10 cellular contexts compared by ENCODE assay signal in genomic region chr16:84143784-84144199, GRCh38. TPM values are rescaled to one million over a fixed set of nuclear protein-coding genes. Genes with fewer than 3 reads are reported as not detected.
A peak's percentile ranks its signal among the peaks of the same experiment; 100 is the strongest.
DNase-seq lines count a peak whose midpoint lies in the region; ATAC-seq and TF ChIP-seq lines count a peak whose summit lies in the region.
"Had no signal": no experiment of that assay in that cellular context is flagged by ENCODE, and none has a peak within 500 bp of the region (broad histone marks: within the 10 kb centered on the region; RNA-seq: fewer than 3 reads in every experiment).

No MANE protein-coding gene starts in this region.

- H3K9me3 Mint-ChIP-seq in activated CD8-positive, alpha-beta T cell treated with anti-CD3 and anti-CD28 coated beads, Interleukin-2, amount 10 ng/mL, durations not matched to agents 7 days and 5 days (ENCODE audit: insufficient read depth), result no peaks in the 10 kb centered on the region

- DNase-seq in NCI-H82 (lab: John Stamatoyannopoulos, UW) (peak; percentile 63), NCI-H82 treated with DMSO at 0.1 percent for 48 hours (lab: John Stamatoyannopoulos, UW; ENCODE audit: unreplicated experiment) (no peak), stomach (no peak), SHP77 (lab: John Stamatoyannopoulos, UW) (no peak)
- no peak for DNase-seq in activated CD8-positive, alpha-beta T cell treated with anti-CD3 and anti-CD28 coated beads, Interleukin-2, amount 10 ng/mL, durations not matched to agents 7 days and 5 days

- no peak for ATAC-seq in activated CD8-positive, alpha-beta T cell treated with anti-CD3 and anti-CD28 coated beads, Interleukin-2, amount 10 ng/mL, durations not matched to agents 7 days and 5 days
- ATAC-seq in HG03039 (IDR thresholded peaks at IDR 0.05; ENCODE audit: unreplicated experiment), result no peak
- ATAC-seq in GM18511 (IDR thresholded peaks at IDR 0.05; ENCODE audit: unreplicated experiment), result no peak

- H3K27ac Mint-ChIP-seq in activated CD8-positive, alpha-beta T cell treated with anti-CD3 and anti-CD28 coated beads, Interleukin-2, amount 10 ng/mL, durations not matched to agents 7 days and 5 days, result peak overlapping the region; percentile 89

- POLR2A ChIA-PET in activated CD8-positive, alpha-beta T cell treated with anti-CD3 and anti-CD28 coated beads, Interleukin-2, amount 10 ng/mL, durations not matched to agents 7 days and 5 days (lab: Charles Lee), result interaction anchor here (3.2 kb wide), 1 partner anchor 27 kb away, joined by 13 read pairs; the partner anchor contains the start of gene MBTPS1

- H3K36me3 Mint-ChIP-seq in activated CD8-positive, alpha-beta T cell treated with anti-CD3 and anti-CD28 coated beads, Interleukin-2, amount 10 ng/mL, durations not matched to agents 7 days and 5 days (ENCODE audit: low read depth), result no peaks in the 10 kb centered on the region

- peak overlapping the region; percentile 83; the same call in 1 of the 2 replicates for H3K9ac ChIP-seq in iPS-20b (ENCODE audit: low read depth, low read length)

- peaks cover under 1% of the 10 kb centered on the region for H3K27me3 Mint-ChIP-seq in activated CD8-positive, alpha-beta T cell treated with anti-CD3 and anti-CD28 coated beads, Interleukin-2, amount 10 ng/mL, durations not matched to agents 7 days and 5 days (ENCODE audit: low read depth)

- peaks cover 16% of the 10 kb centered on the region for H3K27me3 ChIP-seq in iPS-20b (ENCODE audit: insufficient read depth, low read length)
- no peaks in the 10 kb centered on the region for H3K27me3 ChIP-seq in stomach

- H3K4me3 ChIP-seq in iPS-20b (ENCODE audit: low read length), result peak overlapping the region; percentile 99
- H3K4me3 ChIP-seq in stomach, result peak overlapping the region; percentile 97 to 98 (median 98)

- CTCF ChIA-PET in activated CD8-positive, alpha-beta T cell treated with anti-CD3 and anti-CD28 coated beads, Interleukin-2, amount 10 ng/mL, durations not matched to agents 7 days and 5 days (lab: Charles Lee), result interaction anchor here (1.1 kb wide), 1 partner anchor 27 kb away, joined by 3 read pairs; the partner anchor contains the start of gene MBTPS1

- peak overlapping the region; percentile 96 for H3K4me3 Mint-ChIP-seq in activated CD8-positive, alpha-beta T cell treated with anti-CD3 and anti-CD28 coated beads, Interleukin-2, amount 10 ng/mL, durations not matched to agents 7 days and 5 days

- TF ChIP-seq EP300 in stomach (IDR thresholded peaks at IDR 0.05), result no peak

- TF ChIP-seq POLR2A in stomach (IDR thresholded peaks at IDR 0.05), result no peak

- intact Hi-C loops in stomach (cut with DNase I; ENCODE audit: low total_unique reads), result no loop called here

- peaks cover 30% of the 10 kb centered on the region for H3K4me1 Mint-ChIP-seq in activated CD8-positive, alpha-beta T cell treated with anti-CD3 and anti-CD28 coated beads, Interleukin-2, amount 10 ng/mL, durations not matched to agents 7 days and 5 days (ENCODE audit: low read depth)

- 16 to 24% (median 21%) methylated on average over 13 of the region's 13 CpGs for WGBS in stomach, 5 donors

- H3K9me3 ChIP-seq in iPS-20b (ENCODE audit: insufficient read depth, low read depth, low read length) (no peaks in the 10 kb centered on the region), stomach (no peaks in the 10 kb centered on the region)

- H3K36me3 ChIP-seq in iPS-20b (ENCODE audit: insufficient read depth, low read depth, low read length), result no peaks in the 10 kb centered on the region
- no peaks in the 10 kb centered on the region for H3K36me3 ChIP-seq in stomach

- H3K27ac ChIP-seq in iPS-20b (ENCODE audit: low read length) (no peak overlapping the region), stomach (peak overlapping the region in 2 of 5 donors; percentile 78 to 90)
- H3K27ac ChIP-seq: epithelial cell of prostate had no signal

- no peak for TF ChIP-seq CTCF in stomach (IDR thresholded peaks at IDR 0.05)

- H3K4me1 ChIP-seq in iPS-20b (ENCODE audit: insufficient read depth, low read length), result peaks cover 8% of the 10 kb centered on the region
- H3K4me1 ChIP-seq in stomach, result peaks cover 15 to 30% (median 24%) of the 10 kb centered on the region in 4 donors

RNA-seq across cellular contexts. Expression of gene HSDL1, which starts 1.2 kb away (rescaled TPM):
- total RNA-seq in activated CD8-positive, alpha-beta T cell treated with anti-CD3 and anti-CD28 coated beads, Interleukin-2, amount 10 ng/mL, durations not matched to agents 7 days and 5 days, result 10 to 100 TPM; 10.4 to 12.3 TPM
- 100 to 1,000 TPM in 1 of 5 donors, 10 to 100 TPM in 3, 1 to 10 TPM in 1; 7.2 to 374 (median 16.5) TPM for total RNA-seq in stomach
- polyA plus RNA-seq in stomach, result 1 to 10 TPM; 7.5 to 7.9 (median 7.8) TPM

RNA-seq across cellular contexts. Expression of gene DNAAF1, which starts 1.3 kb away (rescaled TPM):
- total RNA-seq in activated CD8-positive, alpha-beta T cell treated with anti-CD3 and anti-CD28 coated beads, Interleukin-2, amount 10 ng/mL, durations not matched to agents 7 days and 5 days, result not detected
- total RNA-seq in stomach, result 10 to 100 TPM in 1 of 5 donors, 1 to 10 TPM in 1, under 1 TPM in 1, not detected in 2; 0.37 to 11.4 (median 6.2) TPM
- 1 to 10 TPM in 2 of 3 donors, not detected in 1; 1.2 to 1.4 TPM for polyA plus RNA-seq in stomach
- total RNA-seq: HT1080 had no signal

RNA-seq across cellular contexts. Expression of gene MBTPS1, which starts 27.1 kb away (rescaled TPM):
- total RNA-seq in activated CD8-positive, alpha-beta T cell treated with anti-CD3 and anti-CD28 coated beads, Interleukin-2, amount 10 ng/mL, durations not matched to agents 7 days and 5 days, result 10 to 100 TPM; 49.3 to 52.7 TPM
- total RNA-seq in stomach, result 100 to 1,000 TPM in 2 of 5 donors, 10 to 100 TPM in 3; 53.9 to 112 (median 78.1) TPM
- polyA plus RNA-seq in stomach, result 10 to 100 TPM; 21.4 to 33.4 (median 28.2) TPM

RNA-seq across cellular contexts. Expression of gene TAF1C, which starts 43.1 kb away (rescaled TPM):
- 10 to 100 TPM; 53.4 to 62.3 TPM for total RNA-seq in activated CD8-positive, alpha-beta T cell treated with anti-CD3 and anti-CD28 coated beads, Interleukin-2, amount 10 ng/mL, durations not matched to agents 7 days and 5 days
- 100 to 1,000 TPM in 2 of 5 donors, 10 to 100 TPM in 3; 18.9 to 377 (median 40.3) TPM for total RNA-seq in stomach
- 10 to 100 TPM; 15.3 to 42.0 (median 22.7) TPM for polyA plus RNA-seq in stomach

RNA-seq across cellular contexts. Expression of gene ADAD2, which starts 47.2 kb away (rescaled TPM):
- total RNA-seq in activated CD8-positive, alpha-beta T cell treated with anti-CD3 and anti-CD28 coated beads, Interleukin-2, amount 10 ng/mL, durations not matched to agents 7 days and 5 days, result under 1 TPM in 1 of 2 experiments, not detected in 1; 0.18 TPM
- under 1 TPM in 1 of 5 donors, not detected in 4; 0.18 TPM for total RNA-seq in stomach
- 1 to 10 TPM in 2 of 3 donors, under 1 TPM in 1; 0.76 to 4.3 (median 4.2) TPM for polyA plus RNA-seq in stomach
- total RNA-seq: HT1080 had no signal
